8 cellular contexts compared by ENCODE assay signal in genomic region chr7:67377939-67378862, GRCh38.
DNase-seq lines count a peak whose midpoint lies in the region; ATAC-seq and TF ChIP-seq lines count a peak whose summit lies in the region.

No MANE protein-coding gene starts in this region.

- H3K4me1 ChIP-seq in CD4-positive, alpha-beta memory T cell (ENCODE audit: insufficient read depth, low read length), result no peaks in the 10 kb centered on the region
- H3K4me1 ChIP-seq in mucosa of descending colon (ENCODE audit: low read depth), result no peaks in the 10 kb centered on the region

- no peak overlapping the region for H3K27ac Mint-ChIP-seq in CD4-positive, alpha-beta memory T cell
- no peak overlapping the region for H3K27ac Mint-ChIP-seq in activated CD8-positive, alpha-beta T cell treated with anti-CD3 and anti-CD28 coated beads for 36 hours
- no peak overlapping the region for H3K27ac Mint-ChIP-seq in endothelial cell (ENCODE audit: unreplicated experiment)

- peaks cover 0 to 13% (median 2%) of the 10 kb centered on the region in 8 donors for H3K9me3 Mint-ChIP-seq in CD4-positive, alpha-beta memory T cell
- H3K9me3 Mint-ChIP-seq in activated CD8-positive, alpha-beta T cell treated with anti-CD3 and anti-CD28 coated beads for 36 hours, result no peaks in the 10 kb centered on the region
- peaks cover 17% of the 10 kb centered on the region for H3K9me3 Mint-ChIP-seq in endothelial cell (ENCODE audit: unreplicated experiment)

- no peaks in the 10 kb centered on the region for H3K9me3 ChIP-seq in CD4-positive, alpha-beta memory T cell (ENCODE audit: control insufficient read depth in 1 of 2, low read length in 2 of 2)
- H3K9me3 ChIP-seq in mucosa of descending colon, result no peaks in the 10 kb centered on the region

- no peak overlapping the region for H3K4me3 ChIP-seq in CD4-positive, alpha-beta memory T cell (ENCODE audit: low read length in 2 of 2)
- H3K4me3 ChIP-seq in mucosa of descending colon, result no peak overlapping the region

- H3K36me3 ChIP-seq in CD4-positive, alpha-beta memory T cell (ENCODE audit: insufficient read depth, low read length), result no peaks in the 10 kb centered on the region
- H3K36me3 ChIP-seq in mucosa of descending colon (ENCODE audit: low read depth), result no peaks in the 10 kb centered on the region

- no peaks in the 10 kb centered on the region for H3K4me1 Mint-ChIP-seq in CD4-positive, alpha-beta memory T cell
- H3K4me1 Mint-ChIP-seq in activated CD8-positive, alpha-beta T cell treated with anti-CD3 and anti-CD28 coated beads for 36 hours (ENCODE audit: low read depth), result no peaks in the 10 kb centered on the region
- H3K4me1 Mint-ChIP-seq in endothelial cell (ENCODE audit: unreplicated experiment), result no peaks in the 10 kb centered on the region

- H3K27me3 Mint-ChIP-seq in CD4-positive, alpha-beta memory T cell, result peaks cover 6 to 9% of the 10 kb centered on the region in 2 donors
- peaks cover 3% of the 10 kb centered on the region for H3K27me3 Mint-ChIP-seq in activated CD8-positive, alpha-beta T cell treated with anti-CD3 and anti-CD28 coated beads for 36 hours
- peaks cover 2% of the 10 kb centered on the region for H3K27me3 Mint-ChIP-seq in endothelial cell (ENCODE audit: unreplicated experiment)

- DNase-seq in CD4-positive, alpha-beta memory T cell, result peak; percentile 36 to 54 (median 45)
- DNase-seq in NCI-H748 treated with DMSO at 0.1 percent for 48 hours (lab: John Stamatoyannopoulos, UW), result peak; percentile 72
- DNase-seq in activated CD8-positive, alpha-beta T cell treated with anti-CD3 and anti-CD28 coated beads for 36 hours, result peak; percentile 67
- DNase-seq in endothelial cell (ENCODE audit: low spot score), result peak; percentile 71
- DNase-seq in mucosa of descending colon, result peak; percentile 58 to 72 (median 62)
- DNase-seq in stimulated activated CD8-positive, alpha-beta memory T cell treated with anti-CD3 and anti-CD28 coated beads, Interleukin-7, amount 100 ng/mL, for 24 hours (ENCODE audit: low read depth), result peak; percentile 26

- H3K27ac ChIP-seq in CD4-positive, alpha-beta memory T cell (ENCODE audit: low read depth, low read length), result no peak overlapping the region

- intact Hi-C loops in CD4-positive, alpha-beta memory T cell (cut with micrococcal nuclease), result no loop called here
- intact Hi-C loops in activated CD8-positive, alpha-beta T cell treated with anti-CD3 and anti-CD28 coated beads for 36 hours (cut with micrococcal nuclease), result no loop called here
- intact Hi-C loops in mucosa of descending colon (cut with DNase I, micrococcal nuclease), result no loop called here

- POLR2A ChIA-PET in CD4-positive, alpha-beta memory T cell (lab: Charles Lee; ENCODE audit: partially characterized antibody), result no interaction called here
- POLR2A ChIA-PET in activated CD8-positive, alpha-beta T cell treated with anti-CD3 and anti-CD28 coated beads for 36 hours (lab: Charles Lee), result interaction anchor here (0.6 kb wide), 1 partner anchor 1791 kb away, joined by 3 read pairs; no protein-coding TSS in a partner anchor

- peak; percentile 84 for TF ChIP-seq CTCF in activated CD8-positive, alpha-beta T cell treated with anti-CD3 and anti-CD28 coated beads for 36 hours (IDR thresholded peaks at IDR 0.05)
- TF ChIP-seq CTCF in endothelial cell (IDR thresholded peaks at IDR 0.05; ENCODE audit: unreplicated experiment) (peak; percentile 71), mucosa of descending colon (IDR thresholded peaks at IDR 0.05) (peak; percentile 83)

- no peaks in the 10 kb centered on the region for H3K36me3 Mint-ChIP-seq in CD4-positive, alpha-beta memory T cell
- no peaks in the 10 kb centered on the region for H3K36me3 Mint-ChIP-seq in activated CD8-positive, alpha-beta T cell treated with anti-CD3 and anti-CD28 coated beads for 36 hours (ENCODE audit: low read depth)
- H3K36me3 Mint-ChIP-seq in endothelial cell (ENCODE audit: low read depth, unreplicated experiment), result peaks cover 5% of the 10 kb centered on the region

- no peak overlapping the region for H3K4me3 Mint-ChIP-seq in CD4-positive, alpha-beta memory T cell
- no peak overlapping the region for H3K4me3 Mint-ChIP-seq in activated CD8-positive, alpha-beta T cell treated with anti-CD3 and anti-CD28 coated beads for 36 hours
- H3K4me3 Mint-ChIP-seq in endothelial cell (ENCODE audit: unreplicated experiment), result no peak overlapping the region

- ATAC-seq in GM19395 (IDR thresholded peaks at IDR 0.05; ENCODE audit: unreplicated experiment) (peak; percentile 91), HG03521 (IDR thresholded peaks at IDR 0.05; ENCODE audit: unreplicated experiment) (peak; percentile 73), mucosa of descending colon (peak; percentile 90)
- ATAC-seq in activated CD8-positive, alpha-beta T cell treated with anti-CD3 and anti-CD28 coated beads for 36 hours, result peak; percentile 78

- CTCF ChIA-PET in CD4-positive, alpha-beta memory T cell (lab: Charles Lee; ENCODE audit: partially characterized antibody), result interaction anchor here (0.6 to 2.6 kb wide), 6 partner anchors 8 to 243 kb away, joined by 3 to 13 read pairs (median 5); no protein-coding TSS in a partner anchor
- CTCF ChIA-PET in activated CD8-positive, alpha-beta T cell treated with anti-CD3 and anti-CD28 coated beads for 36 hours (lab: Charles Lee), result interaction anchor here (0.9 to 1.9 kb wide), 12 partner anchors 8 to 248 kb away, joined by 3 to 9 read pairs (median 6); no protein-coding TSS in a partner anchor

- H3K27me3 ChIP-seq in CD4-positive, alpha-beta memory T cell (ENCODE audit: insufficient read depth, low read length), result no peaks in the 10 kb centered on the region
